Comparison of ENCODE assay signal across 9 cellular contexts in genomic region chr10:103472005-103472404, GRCh38. TPM values are rescaled to one million over a fixed set of nuclear protein-coding genes. Genes with fewer than 3 reads are reported as not detected.
DNase-seq lines count a peak whose midpoint lies in the region; ATAC-seq and TF ChIP-seq lines count a peak whose summit lies in the region.
"Had no signal": no experiment of that assay in that cellular context is flagged by ENCODE, and none has a peak within 500 bp of the region (broad histone marks: within the 10 kb centered on the region; RNA-seq: fewer than 3 reads in every experiment).

No MANE protein-coding gene starts in this region.

- no peaks in the 10 kb centered on the region for H3K27me3 ChIP-seq in SJCRH30

- peaks cover 0 to 5% of the 10 kb centered on the region in 2 donors for H3K36me3 Mint-ChIP-seq in CD14-positive monocyte
- H3K36me3 Mint-ChIP-seq in central memory CD8-positive, alpha-beta T cell (ENCODE audit: insufficient read depth): peaks cover 3% of the 10 kb centered on the region

- TF ChIP-seq CTCF in CD14-positive monocyte (IDR thresholded peaks at IDR 0.05): no peak

- H3K4me3 Mint-ChIP-seq in CD14-positive monocyte: peak overlapping the region; percentile 62 to 82
- H3K4me3 Mint-ChIP-seq in central memory CD8-positive, alpha-beta T cell: peak overlapping the region; percentile 62

- ATAC-seq in central memory CD8-positive, alpha-beta T cell (replicated peaks; ENCODE audit: extremely low read depth, poor library complexity, severe bottlenecking): no peak
- ATAC-seq in left lobe of liver: no peak
- no peak for ATAC-seq in HG03565 (IDR thresholded peaks at IDR 0.05; ENCODE audit: unreplicated experiment)

- peaks cover 12% of the 10 kb centered on the region for H3K4me1 ChIP-seq in SJCRH30

- H3K4me1 Mint-ChIP-seq in CD14-positive monocyte: peaks cover 62% of the 10 kb centered on the region
- peaks cover 37% of the 10 kb centered on the region for H3K4me1 Mint-ChIP-seq in central memory CD8-positive, alpha-beta T cell

- no peaks in the 10 kb centered on the region for H3K36me3 ChIP-seq in SJCRH30

- H3K9me3 ChIP-seq in SJCRH30 (replicated peaks): no peaks in the 10 kb centered on the region

- H3K27ac Mint-ChIP-seq in CD14-positive monocyte: peak overlapping the region; percentile 84 to 93 (median 92)
- H3K27ac Mint-ChIP-seq in central memory CD8-positive, alpha-beta T cell (ENCODE audit: low read depth): peak overlapping the region; percentile 79

- DNase-seq in CD14-positive monocyte (ENCODE audit: low spot score): no peak
- peak; percentile 39 for DNase-seq in KBM-7
- no peak for DNase-seq in central memory CD8-positive, alpha-beta T cell (ENCODE audit: low spot score in 2 of 2)
- DNase-seq in left lobe of liver (ENCODE audit: low spot score): no peak
- DNase-seq in SJCRH30: no peak
- no peak for DNase-seq in AG20443 (ENCODE audit: low spot score)
- DNase-seq: dermis blood vessel endothelial cell had no signal

- peaks cover 0 to 8% (median 2%) of the 10 kb centered on the region in 3 donors for H3K27me3 Mint-ChIP-seq in CD14-positive monocyte (ENCODE audit: low read depth in 3 of 3)
- H3K27me3 Mint-ChIP-seq in central memory CD8-positive, alpha-beta T cell: no peaks in the 10 kb centered on the region

- intact Hi-C loops in CD14-positive monocyte (cut with micrococcal nuclease): no loop called here

- no peak overlapping the region for H3K27ac ChIP-seq in SJCRH30

- no peak overlapping the region for H3K4me3 ChIP-seq in SJCRH30

- H3K9me3 Mint-ChIP-seq in CD14-positive monocyte: peaks cover 0 to 10% (median 3%) of the 10 kb centered on the region in 7 donors
- no peaks in the 10 kb centered on the region for H3K9me3 Mint-ChIP-seq in central memory CD8-positive, alpha-beta T cell

- in situ Hi-C loops in GM18951 (cut with MboI; ENCODE audit: low sequenced_read_pairs, unreplicated experiment) (no loop called here), KBM-7 (cut with MboI; ENCODE audit: low pct_unique_long_range_greater_than_20kb, low sequenced_read_pairs) (no loop called here)

- peak; percentile 58 for TF ChIP-seq POLR2A in GM18951 (IDR thresholded peaks at IDR 0.05; ENCODE audit: extremely low read depth, insufficient read depth, insufficient read length)

RNA-seq across cellular contexts. Expression of gene CALHM3, which starts 7.0 kb away (rescaled TPM):
- polyA plus RNA-seq in CD14-positive monocyte: under 1 TPM in 1 of 2 donors, not detected in 1; 0.62 TPM
- total RNA-seq in left lobe of liver: not detected
- total RNA-seq in SJCRH30 (2014; rRNA removed; shearing (Covaris generic)): not detected in 2 replicates
- total RNA-seq: dermis blood vessel endothelial cell had no signal

RNA-seq across cellular contexts. Expression of gene CALHM1, which starts 13.3 kb away (rescaled TPM):
- not detected for polyA plus RNA-seq in CD14-positive monocyte
- not detected for total RNA-seq in left lobe of liver
- 0.02 and 0.13 TPM in 2 replicates for total RNA-seq in SJCRH30 (2014; rRNA removed; shearing (Covaris generic))
- total RNA-seq: dermis blood vessel endothelial cell had no signal

RNA-seq across cellular contexts. Expression of gene CALHM2, which starts 19.8 kb away (rescaled TPM):
- 10 to 100 TPM; 48.4 to 66.5 TPM for polyA plus RNA-seq in CD14-positive monocyte
- 3.6 TPM for total RNA-seq in left lobe of liver
- total RNA-seq in SJCRH30 (2014; rRNA removed; shearing (Covaris generic)): 34.8 and 35.0 TPM in 2 replicates

RNA-seq across cellular contexts. Expression of gene NEURL1, which starts 21.5 kb away (rescaled TPM):
- polyA plus RNA-seq in CD14-positive monocyte: 1 to 10 TPM; 3.0 to 3.3 TPM
- total RNA-seq in left lobe of liver: 1.7 TPM
- 2.6 and 4.1 TPM in 2 replicates for total RNA-seq in SJCRH30 (2014; rRNA removed; shearing (Covaris generic))
- total RNA-seq: dermis blood vessel endothelial cell had no signal
